In genomic region chr11:64649304-64649703, GRCh38 we compare ENCODE assay signal across 8 cellular contexts.
A peak's percentile ranks its signal among the peaks of the same experiment; 100 is the strongest.
DNase-seq lines count a peak whose midpoint lies in the region; ATAC-seq and TF ChIP-seq lines count a peak whose summit lies in the region.

No MANE protein-coding gene starts in this region.

- TF ChIP-seq CTCF in AG09319 (IDR thresholded peaks at IDR 0.05; ENCODE audit: low read depth, low read length) = peak; percentile 31
- peak; percentile 27 for TF ChIP-seq CTCF in GM20000 (IDR thresholded peaks at IDR 0.05; ENCODE audit: extremely low read depth, missing control alignments)

- ATAC-seq in GM21381 (IDR thresholded peaks at IDR 0.05; ENCODE audit: unreplicated experiment) (no peak), GM21360 (IDR thresholded peaks at IDR 0.05; ENCODE audit: unreplicated experiment) (no peak)

- DNase-seq in AG09319 (ENCODE audit: extremely low read depth, low read depth) (no peak), GM20000 (ENCODE audit: low spot score) (no peak), SKM-1 (lab: John Stamatoyannopoulos, UW; ENCODE audit: unreplicated experiment) (peak; percentile 20), iPS-NIHi11 (ENCODE audit: low spot score) (peak; percentile 55), SW 1271 (lab: John Stamatoyannopoulos, UW) (no peak), germinal center (ENCODE audit: low spot score) (no peak)

Comparison
In these comparisons a context has a peak if more than half of its experiments do, and no peak if none do; other contexts are left out.
1. DNase-seq: peak in SKM-1 (single experiment) and iPS-NIHi11 (single experiment); none in AG09319 (single experiment), GM20000 (single experiment), SW 1271 (0 of 2) and germinal center (single experiment).